In the genomic region with DNA sequence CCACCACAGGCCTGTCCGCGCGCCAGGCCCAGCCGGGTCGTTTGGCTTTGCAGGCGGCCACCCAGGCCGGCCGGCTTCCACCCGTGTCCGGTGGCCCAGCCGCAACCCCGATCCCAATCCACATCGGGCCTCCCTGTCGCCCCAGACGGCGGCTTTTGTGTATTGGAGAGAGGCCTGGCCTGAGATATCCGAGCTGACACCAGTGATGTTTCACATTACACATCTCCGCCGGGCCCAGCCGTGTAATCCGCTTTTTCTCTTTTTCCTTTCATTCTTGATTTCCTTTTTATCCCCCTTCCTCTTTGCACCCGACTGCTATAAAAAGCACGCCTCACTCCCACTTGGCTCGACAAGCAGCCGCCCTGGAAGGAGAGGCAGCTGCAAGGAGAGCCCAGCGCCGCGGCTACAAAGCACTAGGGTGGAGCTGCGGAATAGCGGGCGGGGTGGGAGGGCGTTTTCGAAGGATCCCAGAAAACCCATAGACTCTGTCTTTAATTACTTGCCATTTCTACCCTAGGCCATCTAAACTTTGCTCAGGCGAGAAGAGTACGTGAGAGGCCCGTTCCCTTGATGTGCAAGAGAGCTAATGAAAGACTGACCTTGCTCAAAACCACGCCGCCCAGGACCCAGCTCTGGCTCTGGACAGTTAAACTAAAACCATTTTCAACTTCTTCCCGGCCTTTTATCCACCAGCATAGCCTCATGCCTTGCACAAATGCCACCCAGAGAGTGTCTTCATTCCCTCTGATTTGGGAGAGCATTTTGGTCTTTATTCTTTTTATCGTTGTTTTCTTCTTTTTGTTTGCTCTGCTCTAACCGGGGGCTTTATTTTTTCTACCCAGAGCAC, we compare ENCODE assay signal across 14 cellular contexts. TPM values are rescaled to one million over a fixed set of nuclear protein-coding genes. Genes with fewer than 3 reads are reported as not detected.
DNase-seq lines count a peak whose midpoint lies in the region; ATAC-seq, FAIRE-seq and TF ChIP-seq lines count a peak whose summit lies in the region.
"Had no signal": no experiment of that assay in that cellular context is flagged by ENCODE, and none has a peak within 500 bp of the region (broad histone marks: within the 10 kb centered on the region; RNA-seq: fewer than 3 reads in every experiment).

No MANE protein-coding gene starts in this region.

- no peak overlapping the region for H3K27ac Mint-ChIP-seq in activated naive CD8-positive, alpha-beta T cell
- H3K27ac Mint-ChIP-seq in activated naive CD8-positive, alpha-beta T cell treated with anti-CD3 and anti-CD28 coated beads, Interleukin-2, amount 50 U/mL, for 24 hours, result no peak overlapping the region
- peak overlapping the region in 3 of 5 experiments; percentile 17 to 94 (median 91) for H3K27ac Mint-ChIP-seq in brain

- H3K36me3 Mint-ChIP-seq in activated naive CD8-positive, alpha-beta T cell, result peaks cover 3% of the 10 kb centered on the region
- H3K36me3 Mint-ChIP-seq in activated naive CD8-positive, alpha-beta T cell treated with anti-CD3 and anti-CD28 coated beads, Interleukin-2, amount 50 U/mL, for 24 hours (ENCODE audit: low read depth), result peaks cover 7% of the 10 kb centered on the region
- H3K36me3 Mint-ChIP-seq in brain, result peaks cover 19% of the 10 kb centered on the region

- peaks cover 42% of the 10 kb centered on the region for H3F3A ChIP-seq in smooth muscle cell (ENCODE audit: low read depth)

- peaks cover 51% of the 10 kb centered on the region for H3K4me1 Mint-ChIP-seq in activated naive CD8-positive, alpha-beta T cell (ENCODE audit: low read depth)
- peaks cover 29% of the 10 kb centered on the region for H3K4me1 Mint-ChIP-seq in activated naive CD8-positive, alpha-beta T cell treated with anti-CD3 and anti-CD28 coated beads, Interleukin-2, amount 50 U/mL, for 24 hours
- peaks cover 65% of the 10 kb centered on the region for H3K4me1 Mint-ChIP-seq in brain

- H3K79me2 ChIP-seq in smooth muscle cell (ENCODE audit: low read depth), result peaks cover 94% of the 10 kb centered on the region

- FAIRE-seq in kidney (lab: Jason Lieb, UNC), result no peak

- H3K27ac ChIP-seq in kidney (ENCODE audit: low read depth in 2 of 2, low read length in 2 of 2), result no peak overlapping the region
- peak overlapping the region; percentile 95 for H3K27ac ChIP-seq in smooth muscle cell (ENCODE audit: low read depth)
- H3K27ac ChIP-seq in thyroid gland, result no peak overlapping the region
- H3K27ac ChIP-seq: VCaP had no signal

- H4K20me1 ChIP-seq in smooth muscle cell (ENCODE audit: low read depth), result peaks cover 69% of the 10 kb centered on the region

- no peaks in the 10 kb centered on the region for H3K9me3 ChIP-seq in kidney (ENCODE audit: control insufficient read depth in 1 of 2, low read length in 2 of 2)
- no peaks in the 10 kb centered on the region for H3K9me3 ChIP-seq in smooth muscle cell (replicated peaks; ENCODE audit: low read depth)
- H3K9me3 ChIP-seq in thyroid gland, result no peaks in the 10 kb centered on the region

- H3K4me3 ChIP-seq in kidney (ENCODE audit: low read length in 2 of 2), result no peak overlapping the region
- H3K4me3 ChIP-seq in smooth muscle cell, result peak overlapping the region; percentile 65
- no peak overlapping the region for H3K4me3 ChIP-seq in thyroid gland (replicated peaks in 1 of 3)

- 1% methylated on average over 41 of the region's 41 CpGs for WGBS in smooth muscle cell (ENCODE audit: low lambda C conversion rate)
- 18 to 23% methylated on average over 40 to 41 of the region's 41 CpGs for WGBS in thyroid gland, 2 donors

- DNase-seq in activated naive CD8-positive, alpha-beta T cell treated with anti-CD3 and anti-CD28 coated beads, Interleukin-2, amount 50 U/mL, for 24 hours, result no peak
- DNase-seq in kidney (peak; percentile 61), smooth muscle cell (lab: John Stamatoyannopoulos, UW; ENCODE audit: unreplicated experiment) (no peak), thyroid gland (no peak), cerebellar nuclear complex (lab: John Stamatoyannopoulos, UW) (no peak)
- DNase-seq: activated gamma-delta T cell treated with Interleukin-2 at 50 U/mL for 16 hours, cortex of kidney, EL, NCI-H524 had no signal

- TF ChIP-seq CTCF in brain (conservative IDR thresholded peaks at IDR 0.05), result no peak
- no peak for TF ChIP-seq CTCF in kidney (IDR thresholded peaks at IDR 0.05; ENCODE audit: borderline replicate concordance, extremely low read depth, insufficient read depth)
- TF ChIP-seq CTCF in smooth muscle cell (IDR thresholded peaks at IDR 0.05; ENCODE audit: borderline replicate concordance, insufficient read depth, poor library complexity, severe bottlenecking), result no peak
- TF ChIP-seq CTCF in thyroid gland (IDR thresholded peaks at IDR 0.05), result no peak

- H3K36me3 ChIP-seq in kidney (ENCODE audit: control insufficient read depth in 1 of 2, insufficient read depth in 2 of 2, low read length in 2 of 2) (no peaks in the 10 kb centered on the region), smooth muscle cell (ENCODE audit: low read depth) (no peaks in the 10 kb centered on the region), thyroid gland (no peaks in the 10 kb centered on the region)

- intact Hi-C loops in kidney (cut with DNase I) (no loop called here), thyroid gland (cut with DNase I) (no loop called here)

- no peak for ATAC-seq in activated naive CD8-positive, alpha-beta T cell treated with anti-CD3 and anti-CD28 coated beads, Interleukin-2, amount 50 U/mL, for 24 hours
- no peak for ATAC-seq in HG03565 (IDR thresholded peaks at IDR 0.05; ENCODE audit: unreplicated experiment)
- ATAC-seq: Right ventricle myocardium inferior had no signal

- peak overlapping the region; percentile 62 for H3K4me3 Mint-ChIP-seq in activated naive CD8-positive, alpha-beta T cell
- H3K4me3 Mint-ChIP-seq in activated naive CD8-positive, alpha-beta T cell treated with anti-CD3 and anti-CD28 coated beads, Interleukin-2, amount 50 U/mL, for 24 hours, result no peak overlapping the region
- peak overlapping the region; percentile 26 to 88 (median 80) for H3K4me3 Mint-ChIP-seq in brain

- no peak for TF ChIP-seq POLR2A in thyroid gland (IDR thresholded peaks at IDR 0.05)

- H2AFZ ChIP-seq in smooth muscle cell (ENCODE audit: low read depth), result no peak overlapping the region

- peaks cover 64% of the 10 kb centered on the region for H3K27me3 Mint-ChIP-seq in activated naive CD8-positive, alpha-beta T cell
- peaks cover 84% of the 10 kb centered on the region for H3K27me3 Mint-ChIP-seq in activated naive CD8-positive, alpha-beta T cell treated with anti-CD3 and anti-CD28 coated beads, Interleukin-2, amount 50 U/mL, for 24 hours
- peaks cover 100% of the 10 kb centered on the region for H3K27me3 Mint-ChIP-seq in brain

- peak overlapping the region; percentile 98 for H3K4me2 ChIP-seq in smooth muscle cell

- no peaks in the 10 kb centered on the region for H3K27me3 ChIP-seq in smooth muscle cell (ENCODE audit: low read depth)
- H3K27me3 ChIP-seq in thyroid gland, result peaks cover 95% of the 10 kb centered on the region

- peaks cover 3% of the 10 kb centered on the region for H3K9me3 Mint-ChIP-seq in activated naive CD8-positive, alpha-beta T cell (ENCODE audit: low read depth)
- H3K9me3 Mint-ChIP-seq in activated naive CD8-positive, alpha-beta T cell treated with anti-CD3 and anti-CD28 coated beads, Interleukin-2, amount 50 U/mL, for 24 hours, result peaks cover 12% of the 10 kb centered on the region
- H3K9me3 Mint-ChIP-seq in brain, result peaks cover 0 to 10% (median 3%) of the 10 kb centered on the region in 5 experiments

- H3K4me1 ChIP-seq in kidney (ENCODE audit: control insufficient read depth in 1 of 2, insufficient read depth in 1 of 2, low read depth in 1 of 2, low read length in 2 of 2), result peaks cover 0 to 15% of the 10 kb centered on the region in 2 donors
- peaks cover 45% of the 10 kb centered on the region for H3K4me1 ChIP-seq in smooth muscle cell (ENCODE audit: low read depth)
- peaks cover 25 to 47% of the 10 kb centered on the region in 2 donors for H3K4me1 ChIP-seq in thyroid gland

- H3K9ac ChIP-seq in kidney (ENCODE audit: low read length in 2 of 2) (peak overlapping the region in 1 of 2 donors; percentile 12), smooth muscle cell (ENCODE audit: low read depth) (peak overlapping the region; percentile 89)

RNA-seq across cellular contexts. Expression of a gene that starts 3.3 kb away (rescaled TPM):
- polyA plus RNA-seq in brain (ENCODE audit: insufficient read depth, low read depth, low replicate concordance), result not detected
- 3.2 TPM for total RNA-seq in kidney
- 0.71 TPM for polyA plus RNA-seq in kidney (ENCODE audit: insufficient read depth, low read depth, low replicate concordance)
- total RNA-seq in smooth muscle cell, result 269 and 289 TPM in 2 replicates
- 382 and 543 TPM in 2 replicates for polyA plus RNA-seq in smooth muscle cell
- total RNA-seq in thyroid gland, result not detected
- total RNA-seq: Right ventricle myocardium inferior had no signal

Comparison
In these comparisons a context has a peak if more than half of its experiments do, and no peak if none do; other contexts are left out.
1. H3K27ac Mint-ChIP-seq: peak in brain (3 of 5); none in activated naive CD8-positive, alpha-beta T cell (single experiment) and activated naive CD8-positive, alpha-beta T cell treated with anti-CD3 and anti-CD28 coated beads, Interleukin-2, amount 50 U/mL, for 24 hours (single experiment).
2. RNA of a gene that starts 3.3 kb away (total RNA-seq): 269 to 289 TPM in smooth muscle cell; 3.2 TPM in kidney (single experiment) and not detected in thyroid gland; every median in the first group is over 10 times any median in the second.